In the genomic region with DNA sequence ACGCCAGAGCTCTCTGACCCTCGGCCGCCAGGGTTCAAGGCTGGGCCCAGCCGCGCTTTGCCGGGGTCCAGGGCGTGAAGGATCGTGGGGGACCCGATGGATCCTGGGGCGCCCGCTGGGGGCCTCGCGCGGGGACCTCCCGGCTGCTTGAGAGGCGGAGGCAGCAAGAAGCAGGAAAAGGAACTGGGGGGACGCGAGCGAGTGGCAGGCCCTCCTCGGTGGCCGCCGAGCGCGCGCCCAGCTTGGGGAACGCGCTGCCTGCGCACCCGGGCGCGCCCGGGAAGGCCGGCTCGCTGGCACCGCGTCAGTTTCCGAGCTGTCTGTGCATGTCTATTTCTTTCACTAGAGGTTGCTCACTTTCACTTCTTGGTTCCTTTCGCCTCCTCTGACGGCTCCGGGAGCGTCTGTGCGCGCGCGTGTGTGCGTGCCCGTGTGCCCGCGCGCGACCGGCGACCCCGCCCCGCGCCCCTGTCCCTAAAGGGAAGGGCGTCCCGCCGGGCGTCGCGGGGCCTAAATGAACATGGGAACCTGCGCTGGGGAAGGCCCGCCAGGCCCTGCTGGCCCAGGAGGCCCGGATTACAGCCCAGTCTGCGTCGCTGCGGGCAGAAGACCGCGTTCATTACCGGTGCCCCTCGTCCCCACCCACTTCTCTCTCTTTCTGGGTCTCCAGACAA, we compare ENCODE assay signal across 8 cellular contexts.
DNase-seq lines count a peak whose midpoint lies in the region; ATAC-seq, FAIRE-seq and TF ChIP-seq lines count a peak whose summit lies in the region.

No MANE protein-coding gene starts in this region.

- CTCF ChIA-PET in PC-9 (lab: Charles Lee): interaction anchor here (0.7 to 1.2 kb wide), 4 partner anchors 48 to 252 kb away, joined by 3 to 9 read pairs (median 5); no protein-coding TSS in a partner anchor

- intact Hi-C loops in PC-9 (cut with micrococcal nuclease; ENCODE audit: unreplicated experiment): loop anchor here (1.0 kb wide), 8 partner anchors 21 to 224 kb away; a partner anchor contains a TSS

- peak overlapping the region; percentile 87 to 89 for H3K9ac ChIP-seq in stomach smooth muscle (ENCODE audit: low read length in 2 of 2)

- H3K9me3 ChIP-seq in PC-9 (ENCODE audit: insufficient read depth, low read depth) (no peaks in the 10 kb centered on the region), neutrophil (no peaks in the 10 kb centered on the region), stomach smooth muscle (ENCODE audit: control insufficient read depth in 2 of 2, low read length in 2 of 2) (no peaks in the 10 kb centered on the region)

- no TSS peak for BruUV-seq in PC-9 (replicated peaks; lab: Mats Ljungman, UMichigan)

- TF ChIP-seq POLR2A in GM12891 (IDR thresholded peaks at IDR 0.05; ENCODE audit: low read depth, low read length): peak; percentile 40; the same call in 1 of the 2 replicates

- H3K4me3 ChIP-seq in PC-9 (peak overlapping the region; percentile 85), neutrophil (ENCODE audit: low read depth in 1 of 2, low read length in 1 of 2) (peak overlapping the region; percentile 73 to 74), stomach smooth muscle (ENCODE audit: low read length in 2 of 2) (peak overlapping the region; percentile 38 to 71)

- no peaks in the 10 kb centered on the region for H3K36me3 ChIP-seq in PC-9 (ENCODE audit: low read depth)
- no peaks in the 10 kb centered on the region for H3K36me3 ChIP-seq in neutrophil
- H3K36me3 ChIP-seq in stomach smooth muscle (ENCODE audit: control insufficient read depth in 2 of 2, insufficient read depth in 2 of 2, low read length in 2 of 2): no peaks in the 10 kb centered on the region

- peaks cover 27% of the 10 kb centered on the region for H3F3A ChIP-seq in PC-9 (ENCODE audit: insufficient read depth, low read depth)

- H3K4me2 ChIP-seq in PC-9: peak overlapping the region; percentile 75

- peaks cover 8% of the 10 kb centered on the region; the same call in 1 of the 2 replicates for H3K79me2 ChIP-seq in PC-9 (ENCODE audit: low read depth)

- no peaks in the 10 kb centered on the region for H3K9me2 ChIP-seq in PC-9 (ENCODE audit: insufficient read depth)

- TF ChIP-seq CTCF in PC-9 (conservative IDR thresholded peaks at IDR 0.05) (no peak), foreskin keratinocyte (conservative IDR thresholded peaks at IDR 0.05) (peak; percentile 52), neutrophil (IDR thresholded peaks at IDR 0.05) (peak; percentile 73)

- H3K27me3 ChIP-seq in PC-9 (ENCODE audit: insufficient read depth, low read depth) (no peaks in the 10 kb centered on the region), foreskin keratinocyte (peaks cover 4% of the 10 kb centered on the region), neutrophil (no peaks in the 10 kb centered on the region), stomach smooth muscle (ENCODE audit: control insufficient read depth in 1 of 2, insufficient read depth in 2 of 2, low read length in 2 of 2) (no peaks in the 10 kb centered on the region)

- DNase-seq in GM12891 (ENCODE audit: insufficient read length, low spot score): peak; percentile 87
- peak; percentile 50 to 68 for DNase-seq in PC-9
- peak; percentile 46 for DNase-seq in activated gamma-delta T cell treated with anti-CD3 and anti-CD28 coated beads, Interleukin-2, amount 50 U/mL, for 16 hours (ENCODE audit: low read depth)
- peak; percentile 36 to 77 for DNase-seq in foreskin keratinocyte
- DNase-seq in SW 1271 (lab: John Stamatoyannopoulos, UW): no peak

- ATAC-seq in HG03342 (IDR thresholded peaks at IDR 0.05; ENCODE audit: unreplicated experiment): peak; percentile 72
- peak; percentile 59 for ATAC-seq in foreskin keratinocyte

- H3K27ac ChIP-seq in PC-9 (peak overlapping the region; percentile 96), foreskin keratinocyte (peak overlapping the region; percentile 20), neutrophil (peak overlapping the region; percentile 86), stomach smooth muscle (ENCODE audit: low read length) (peak overlapping the region; percentile 85)

- H2AFZ ChIP-seq in PC-9: peak overlapping the region; percentile 83

- POLR2A ChIA-PET in PC-9 (lab: Charles Lee; ENCODE audit: unreplicated experiment): interaction anchor here (0.5 to 1.5 kb wide), 5 partner anchors 78 to 230 kb away, joined by 3 to 10 read pairs (median 6); a partner anchor contains a TSS

- H3K4me1 ChIP-seq in PC-9 (replicated peaks; ENCODE audit: insufficient read depth) (peaks cover 22% of the 10 kb centered on the region), foreskin keratinocyte (peaks cover 9% of the 10 kb centered on the region), neutrophil (ENCODE audit: control insufficient read depth in 1 of 2, insufficient read depth in 1 of 2, low read depth in 1 of 2, low read length in 1 of 2) (peaks cover 22 to 25% of the 10 kb centered on the region in 2 experiments), stomach smooth muscle (ENCODE audit: control insufficient read depth, insufficient read depth, low read length) (peaks cover 16% of the 10 kb centered on the region)

- H4K20me1 ChIP-seq in PC-9 (ENCODE audit: insufficient read depth): no peaks in the 10 kb centered on the region

- FAIRE-seq in GM12891 (lab: Jason Lieb, UNC): peak; percentile 90

TF ChIP-seq in GM12891, 5 proteins besides CTCF, POLR2A, EP300 and RAD21:
- TF ChIP-seq SPI1 (IDR thresholded peaks at IDR 0.05; ENCODE audit: low read depth, low read length): peak; percentile 48
- no peak for TF ChIP-seq TAF1 (IDR thresholded peaks at IDR 0.05; ENCODE audit: low read depth, low read length)

Comparison
In these comparisons a context has a peak if more than half of its experiments do, and no peak if none do; other contexts are left out.
1. DNase-seq: peak in GM12891 (single experiment), PC-9 (2 of 2), activated gamma-delta T cell treated with anti-CD3 and anti-CD28 coated beads, Interleukin-2, amount 50 U/mL, for 16 hours (single experiment) and foreskin keratinocyte (2 of 2); none in SW 1271 (0 of 2).
2. H3K27ac ChIP-seq: peak in every context shown above with its lines; median percentile 96 in PC-9; 86 in neutrophil; 85 in stomach smooth muscle; 20 in foreskin keratinocyte.
3. Peak in every context shown above with its lines, with median percentiles within 50 percentile points of each other: H3K4me3 ChIP-seq.